In the genomic region with DNA sequence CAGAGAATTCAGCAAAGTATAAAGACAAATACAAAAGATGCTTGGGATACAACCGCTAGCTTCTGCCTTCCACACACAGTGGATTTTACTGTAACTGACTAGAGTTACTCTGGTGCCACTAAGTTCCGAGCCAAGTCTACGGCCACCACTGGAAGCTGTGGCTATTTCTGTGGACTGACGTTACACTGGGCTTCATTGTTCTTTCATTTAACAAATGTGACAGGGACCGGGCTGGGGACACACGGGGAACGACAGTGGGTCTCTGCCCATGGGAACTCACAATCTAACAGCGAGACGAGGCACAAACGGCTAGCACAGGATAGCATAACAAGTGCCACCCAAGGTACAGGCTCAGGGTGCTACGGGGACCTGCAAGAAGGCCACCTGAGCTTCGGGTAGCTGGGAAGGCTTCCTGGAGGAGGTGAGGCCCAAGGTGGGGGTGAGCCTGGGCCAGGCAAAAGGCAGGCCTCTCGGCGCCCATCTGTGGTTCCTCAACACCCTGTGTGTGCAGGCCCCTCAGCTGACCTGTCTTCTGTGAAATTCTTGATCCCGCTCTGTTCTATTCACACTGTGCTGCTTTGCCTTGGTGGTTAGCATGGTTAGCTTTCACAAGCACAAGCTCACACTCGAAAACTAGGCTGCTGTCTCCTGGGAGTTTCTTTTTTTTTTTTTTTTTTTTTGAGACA, we compare ENCODE assay signal across 15 cellular contexts. TPM values are rescaled to one million over a fixed set of nuclear protein-coding genes. Genes with fewer than 3 reads are reported as not detected.
A peak's percentile ranks its signal among the peaks of the same experiment; 100 is the strongest.
DNase-seq lines count a peak whose midpoint lies in the region; ATAC-seq, FAIRE-seq and TF ChIP-seq lines count a peak whose summit lies in the region.
"Had no signal": no experiment of that assay in that cellular context is flagged by ENCODE, and none has a peak within 500 bp of the region (broad histone marks: within the 10 kb centered on the region; RNA-seq: fewer than 3 reads in every experiment).

No MANE protein-coding gene starts in this region.

- 89% methylated on average over 16 of the region's 16 CpGs; no CpG with 5 or more reads in 1 of the 2 experiments for WGBS in H1 (ENCODE audit: extremely low coverage in 1 of 2, insufficient coverage in 1 of 2, insufficient read length in 1 of 2, insufficient replicate concordance in 2 of 2, low coverage in 1 of 2, low lambda C conversion rate in 2 of 2, missing lambda C conversion rate in 1 of 2), 2 experiments

- H3K27ac ChIP-seq in OCI-LY7 (ENCODE audit: low read depth, low read length, poor library complexity, severe bottlenecking): peak overlapping the region; percentile 12
- peak overlapping the region; percentile 15; the same call in 1 of the 2 replicates for H3K27ac ChIP-seq in H1 (ENCODE audit: low read depth, low read length)
- H3K27ac ChIP-seq: thoracic aorta had no signal

- H3K4me1 Mint-ChIP-seq in activated naive CD4-positive, alpha-beta T cell treated with anti-CD3 and anti-CD28 coated beads, Interleukin-2, amount 50 U/mL, for 24 hours: peaks cover 19% of the 10 kb centered on the region
- peaks cover 61 to 95% of the 10 kb centered on the region in 2 donors for H3K4me1 Mint-ChIP-seq in stimulated activated naive B cell treated with anti-CD40 and anti-IgM and Interleukin-4, amounts not matched to agents 10 μg/mL and 1 μg/mL and 100 μg/mL, for 72 hours
- H3K4me1 Mint-ChIP-seq in natural killer cell: peaks cover 9 to 14% of the 10 kb centered on the region in 2 donors

- no peaks in the 10 kb centered on the region for H3K27me3 Mint-ChIP-seq in activated naive CD4-positive, alpha-beta T cell treated with anti-CD3 and anti-CD28 coated beads, Interleukin-2, amount 50 U/mL, for 24 hours
- H3K27me3 Mint-ChIP-seq in stimulated activated naive B cell treated with anti-CD40 and anti-IgM and Interleukin-4, amounts not matched to agents 10 μg/mL and 1 μg/mL and 100 μg/mL, for 72 hours: no peaks in the 10 kb centered on the region
- H3K27me3 Mint-ChIP-seq in natural killer cell (ENCODE audit: low read depth in 2 of 2): no peaks in the 10 kb centered on the region

- no peak overlapping the region for H4K5ac ChIP-seq in H1 (ENCODE audit: insufficient read length, low read depth, low read length)

- H3K4me3 Mint-ChIP-seq in activated naive CD4-positive, alpha-beta T cell treated with anti-CD3 and anti-CD28 coated beads, Interleukin-2, amount 50 U/mL, for 24 hours: no peak overlapping the region
- peak overlapping the region; percentile 39 to 50 for H3K4me3 Mint-ChIP-seq in stimulated activated naive B cell treated with anti-CD40 and anti-IgM and Interleukin-4, amounts not matched to agents 10 μg/mL and 1 μg/mL and 100 μg/mL, for 72 hours
- H3K4me3 Mint-ChIP-seq in natural killer cell: no peak overlapping the region

- H3K9me3 ChIP-seq in OCI-LY7 (ENCODE audit: low read length) (no peaks in the 10 kb centered on the region), H1 (ENCODE audit: insufficient read depth in 2 of 2, low read depth in 1 of 2, low read length in 1 of 2) (no peaks in the 10 kb centered on the region)
- H3K9me3 ChIP-seq: SK-N-SH, thoracic aorta had no signal

- H4K20me1 ChIP-seq in OCI-LY7 (ENCODE audit: insufficient read depth, low read length) (peaks cover 10% of the 10 kb centered on the region; the same call in 1 of the 2 replicates), H1 (replicated peaks in 1 of 2; ENCODE audit: control insufficient read depth in 1 of 2, insufficient read depth in 2 of 2, low read length in 2 of 2) (peaks cover 32 to 34% of the 10 kb centered on the region in 2 experiments)

- peaks cover 7% of the 10 kb centered on the region; the same call in 1 of the 2 replicates for H3K79me1 ChIP-seq in H1 (ENCODE audit: low read depth, low read length)

- no peak overlapping the region for H3K23ac ChIP-seq in H1 (ENCODE audit: insufficient read length)

- H3K27ac Mint-ChIP-seq in activated naive CD4-positive, alpha-beta T cell treated with anti-CD3 and anti-CD28 coated beads, Interleukin-2, amount 50 U/mL, for 24 hours: peak overlapping the region; percentile 72
- H3K27ac Mint-ChIP-seq in stimulated activated naive B cell treated with anti-CD40 and anti-IgM and Interleukin-4, amounts not matched to agents 10 μg/mL and 1 μg/mL and 100 μg/mL, for 72 hours: peak overlapping the region; percentile 94
- H3K27ac Mint-ChIP-seq in natural killer cell: peak overlapping the region in 1 of 2 donors; percentile 24

- no peak overlapping the region for H3K18ac ChIP-seq in H1 (ENCODE audit: extremely low read depth, low read length)

- no peak overlapping the region for H3K4me3 ChIP-seq in OCI-LY7 (ENCODE audit: low read depth, low read length, poor library complexity, severe bottlenecking)
- H3K4me3 ChIP-seq in H1 (ENCODE audit: extremely low read depth in 1 of 4, insufficient read depth in 2 of 4, low read depth in 3 of 4, low read length in 4 of 4): no peak overlapping the region
- H3K4me3 ChIP-seq: lung, thoracic aorta had no signal

- no peak overlapping the region for H4K8ac ChIP-seq in H1 (ENCODE audit: extremely low read depth, insufficient read depth, low read length)

- H3K4ac ChIP-seq in H1 (replicated peaks; ENCODE audit: insufficient read length, low read depth, low read length): no peak overlapping the region

- intact Hi-C loops in OCI-LY7 (cut with micrococcal nuclease; ENCODE audit: unreplicated experiment): no loop called here
- intact Hi-C loops in natural killer cell (cut with micrococcal nuclease): no loop called here

- H3K27me3 ChIP-seq in H1 (replicated peaks in 1 of 4; ENCODE audit: control insufficient read depth in 3 of 4, extremely low read depth in 1 of 4, insufficient read depth in 3 of 4, low read length in 3 of 4): no peaks in the 10 kb centered on the region; a peak in 1 of 7 replicates

- no peak overlapping the region for H2BK20ac ChIP-seq in H1 (ENCODE audit: low read length)

- no peak for TF ChIP-seq POLR2A in H1 (IDR thresholded peaks at IDR 0.05; ENCODE audit: control extremely low read depth in 1 of 2, low read depth in 2 of 2, low read length in 2 of 2)

- FAIRE-seq in H1 (lab: Jason Lieb, UNC): no peak
- FAIRE-seq: small intestine had no signal

- peaks cover 2% of the 10 kb centered on the region for H3K36me3 Mint-ChIP-seq in activated naive CD4-positive, alpha-beta T cell treated with anti-CD3 and anti-CD28 coated beads, Interleukin-2, amount 50 U/mL, for 24 hours
- peaks cover 54 to 63% of the 10 kb centered on the region in 2 donors for H3K36me3 Mint-ChIP-seq in stimulated activated naive B cell treated with anti-CD40 and anti-IgM and Interleukin-4, amounts not matched to agents 10 μg/mL and 1 μg/mL and 100 μg/mL, for 72 hours
- H3K36me3 Mint-ChIP-seq in natural killer cell: no peaks in the 10 kb centered on the region

- H3K9me2 ChIP-seq in OCI-LY7 (ENCODE audit: insufficient read depth, low read length): no peaks in the 10 kb centered on the region
- H3K9me2 ChIP-seq: SK-N-SH had no signal

- no peak overlapping the region for H2BK12ac ChIP-seq in H1 (ENCODE audit: low read depth, low read length)

- TSS peak; percentile 78 for BruUV-seq in OCI-LY7 (replicated peaks; lab: Mats Ljungman, UMichigan)

- H3K9me3 Mint-ChIP-seq in activated naive CD4-positive, alpha-beta T cell treated with anti-CD3 and anti-CD28 coated beads, Interleukin-2, amount 50 U/mL, for 24 hours: no peaks in the 10 kb centered on the region
- H3K9me3 Mint-ChIP-seq in stimulated activated naive B cell treated with anti-CD40 and anti-IgM and Interleukin-4, amounts not matched to agents 10 μg/mL and 1 μg/mL and 100 μg/mL, for 72 hours: no peaks in the 10 kb centered on the region
- H3K9me3 Mint-ChIP-seq in natural killer cell: no peaks in the 10 kb centered on the region

- TF ChIP-seq RAD21 in H1 (IDR thresholded peaks at IDR 0.05 in 1 of 2, conservative IDR thresholded peaks at IDR 0.05 in 1 of 2; ENCODE audit: low read depth in 2 of 2, low read length in 2 of 2): no peak

- no peak for TF ChIP-seq CTCF in OCI-LY7 (conservative IDR thresholded peaks at IDR 0.05; ENCODE audit: low read length)
- TF ChIP-seq CTCF in H1 (IDR thresholded peaks at IDR 0.05; ENCODE audit: control extremely low read depth in 1 of 3, insufficient read depth in 1 of 3, low read depth in 1 of 3, low read length in 3 of 3): no peak
- no peak for TF ChIP-seq CTCF in natural killer cell (IDR thresholded peaks at IDR 0.05)

- no peak overlapping the region for H3K14ac ChIP-seq in H1 (ENCODE audit: insufficient read length)

- H3K79me2 ChIP-seq in OCI-LY7 (ENCODE audit: insufficient read depth, low read depth, low read length) (peaks cover 13% of the 10 kb centered on the region; the same call in 1 of the 2 replicates), H1 (ENCODE audit: control insufficient read depth in 1 of 2, insufficient read depth in 2 of 2, low read length in 2 of 2) (peaks cover 0 to 11% of the 10 kb centered on the region in 2 experiments; a peak in 1 of 4 replicates)

- CTCF ChIA-PET in OCI-LY7 (lab: Charles Lee; ENCODE audit: unreplicated experiment) (no interaction called here), H1 (lab: Charles Lee; ENCODE audit: partially characterized antibody) (interaction anchor here (0.8 to 4.8 kb wide), 5 partner anchors 10 to 331 kb away, joined by 3 to 20 read pairs (median 3); partner anchors contain the start of gene IL4I1)

- H3K4me1 ChIP-seq in OCI-LY7 (ENCODE audit: insufficient read depth, low read length, poor library complexity, severe bottlenecking) (peaks cover 51% of the 10 kb centered on the region), H1 (replicated peaks in 1 of 4; ENCODE audit: control insufficient read depth in 3 of 4, insufficient read depth in 4 of 4, low read length in 3 of 4) (peaks cover 0 to 6% (median 3%) of the 10 kb centered on the region in 4 experiments; a peak in 3 of 7 replicates)

- ATAC-seq in stimulated activated naive B cell treated with anti-CD40 and anti-IgM and Interleukin-4, amounts not matched to agents 10 μg/mL and 1 μg/mL and 100 μg/mL, for 72 hours (replicated peaks): peak; percentile 2 to 5
- ATAC-seq in GM21381 (IDR thresholded peaks at IDR 0.05; ENCODE audit: unreplicated experiment) (no peak), natural killer cell (no peak)

- H2BK120ac ChIP-seq in H1 (replicated peaks; ENCODE audit: low read depth, low read length): no peak overlapping the region

- no peak overlapping the region for H3K9ac ChIP-seq in H1 (replicated peaks in 1 of 4; ENCODE audit: extremely low read depth in 1 of 4, low read depth in 3 of 4, low read length in 3 of 4)
- H3K9ac ChIP-seq: SK-N-SH had no signal

- H4K91ac ChIP-seq in H1 (replicated peaks; ENCODE audit: insufficient read length, low read length): no peak overlapping the region

- no peak overlapping the region; the same call in 1 of the 2 replicates for H2BK5ac ChIP-seq in H1 (ENCODE audit: low read depth, low read length)

- TF ChIP-seq EP300 in H1 (IDR thresholded peaks at IDR 0.05; ENCODE audit: borderline replicate concordance in 1 of 2, low read depth in 2 of 2, low read length in 2 of 2): no peak

- POLR2A ChIA-PET in OCI-LY7 (lab: Charles Lee): interaction anchor here (1.3 kb wide), 1 partner anchor 23 kb away, joined by 3 read pairs; the partner anchor contains the start of gene NUP62
- POLR2A ChIA-PET in H1 (lab: Charles Lee; ENCODE audit: partially characterized antibody): interaction anchor here (0.7 to 19.2 kb wide), 7 partner anchors 10 to 222 kb away, joined by 3 to 373 read pairs (median 4); partner anchors contain the start of genes ATF5, IL4I1 and NUP62

- H3K56ac ChIP-seq in H1 (replicated peaks; ENCODE audit: insufficient read length, low read depth, low read length): no peak overlapping the region

- 0 out of 2 replicates have a peak overlapping the region, but pooled peaks have one; percentile 53 for H2AK5ac ChIP-seq in H1 (ENCODE audit: low read depth, low read length)

- H2BK15ac ChIP-seq in H1 (ENCODE audit: low read length): no peak overlapping the region

- peaks cover 63% of the 10 kb centered on the region for H3K36me3 ChIP-seq in OCI-LY7 (ENCODE audit: insufficient read depth, low read length)
- H3K36me3 ChIP-seq in H1 (ENCODE audit: control insufficient read depth in 2 of 4, insufficient read depth in 4 of 4, low read length in 3 of 4): peaks cover 18 to 41% (median 26%) of the 10 kb centered on the region in 4 experiments; a peak in 7 of 8 replicates

- H2AFZ ChIP-seq in OCI-LY7 (ENCODE audit: low read length): no peak overlapping the region
- H2AFZ ChIP-seq in H1 (ENCODE audit: low read length): no peak overlapping the region

- H3K4me2 ChIP-seq in OCI-LY7 (ENCODE audit: low read length) (peak overlapping the region; percentile 9; the same call in 1 of the 2 replicates), H1 (ENCODE audit: insufficient read depth in 1 of 2, low read depth in 2 of 2, low read length in 2 of 2) (no peak overlapping the region; a peak in 1 of 4 replicates)
- H3K4me2 ChIP-seq: SK-N-SH had no signal

- no peaks in the 10 kb centered on the region for H3K23me2 ChIP-seq in H1 (ENCODE audit: low read depth, low read length)

- no peak for DNase-seq in activated naive CD4-positive, alpha-beta T cell treated with Interleukin-2 at 50 U/mL for 16 hours
- DNase-seq in OCI-LY7 (ENCODE audit: low spot score) (no peak), H1 (ENCODE audit: low read depth in 1 of 2, low spot score in 2 of 2) (no peak), natural killer cell (no peak)
- DNase-seq in stimulated activated naive B cell treated with anti-CD40 and anti-IgM and Interleukin-4, amounts not matched to agents 10 μg/mL and 1 μg/mL and 100 μg/mL, for 72 hours: no peak
- no peak for DNase-seq in stimulated activated CD4-positive, alpha-beta T cell treated with anti-CD3 and anti-CD28 coated beads, Interleukin-2, amount 100 ng/mL, for 24 hours
- DNase-seq: activated CD4-positive, CD25-positive, alpha-beta regulatory T cell treated with anti-CD3 and anti-CD28 coated beads, Interleukin-2, amount 50 U/mL, for 72 hours; NCI-H1105 treated with DMSO at 0.1 percent for 48 hours; NCI-H226; SK-N-SH; small intestine had no signal

RNA-seq across cellular contexts. Expression of gene IL4I1, which starts 10.3 kb away (rescaled TPM):
- 0.25 and 0.39 TPM in 2 replicates for total RNA-seq in OCI-LY7 (2014; rRNA removed; shearing (Covaris generic))
- total RNA-seq in OCI-LY7 (2022): 1.7 and 1.8 TPM in 2 replicates
- 0.67 and 0.76 TPM in 2 replicates for total RNA-seq in H1 (2021; fragmentation: NEBNext Ultra II Directional; extraction: Animal tissue kit (Norgen Biotek cat#: 25700))
- polyA plus RNA-seq in H1 (2011; rRNA removed): 0.30 and 0.41 TPM in 2 replicates
- polyA plus RNA-seq in H1 (2011; cell fraction: cytosol; rRNA removed): 0.37 TPM
- 0.74 TPM for polyA plus RNA-seq in H1 (2011; cell fraction: nucleus; rRNA removed)
- 0.21 to 0.86 TPM (median 0.43 TPM) in 3 of 4 replicates, not detected in the other for polyA plus RNA-seq in H1 (2012, experiment 1 of 2)
- not detected for polyA plus RNA-seq in H1 (2012, experiment 2 of 2)
- 0.36 TPM for polyA plus RNA-seq in H1 (2013, experiment 1 of 2)
- 0.52 TPM for polyA plus RNA-seq in H1 (2013, experiment 2 of 2)
- polyA minus RNA-seq in H1 (2011; rRNA and poly(A)+ RNA removed): 0.15 and 0.54 TPM in 2 replicates
- 0.95 TPM for polyA minus RNA-seq in H1 (2011; cell fraction: cytosol; rRNA and poly(A)+ RNA removed)
- polyA minus RNA-seq in H1 (2011; cell fraction: nucleus; rRNA and poly(A)+ RNA removed): 1.4 TPM
- 1 to 10 TPM; 3.0 to 3.8 (median 3.4) TPM for total RNA-seq in natural killer cell

RNA-seq across cellular contexts. Expression of gene ATF5, which starts 22.0 kb away (rescaled TPM):
- 265 and 268 TPM in 2 replicates for total RNA-seq in OCI-LY7 (2014; rRNA removed; shearing (Covaris generic))
- total RNA-seq in OCI-LY7 (2022) (527 and 597 TPM in 2 replicates), natural killer cell (10 to 100 TPM; 11.7 to 15.4 (median 14.2) TPM)
- 13.1 TPM in 2 replicates for total RNA-seq in H1 (2021; fragmentation: NEBNext Ultra II Directional; extraction: Animal tissue kit (Norgen Biotek cat#: 25700))
- 6.2 and 25.0 TPM in 2 replicates for polyA plus RNA-seq in H1 (2011; rRNA removed)
- 14.2 TPM for polyA plus RNA-seq in H1 (2011; cell fraction: cytosol; rRNA removed)
- 11.7 TPM for polyA plus RNA-seq in H1 (2011; cell fraction: nucleus; rRNA removed)
- polyA plus RNA-seq in H1 (2012, experiment 1 of 2): 8.1 to 13.9 TPM (median 12.5 TPM) in 4 replicates
- polyA plus RNA-seq in H1 (2012, experiment 2 of 2): 11.9 TPM
- 10.9 TPM for polyA plus RNA-seq in H1 (2013, experiment 1 of 2)
- 10.2 TPM for polyA plus RNA-seq in H1 (2013, experiment 2 of 2)
- polyA minus RNA-seq in H1 (2011; rRNA and poly(A)+ RNA removed): 0.83 and 1.7 TPM in 2 replicates
- polyA minus RNA-seq in H1 (2011; cell fraction: cytosol; rRNA and poly(A)+ RNA removed): 4.8 TPM
- 3.0 TPM for polyA minus RNA-seq in H1 (2011; cell fraction: nucleus; rRNA and poly(A)+ RNA removed)

RNA-seq across cellular contexts. Expression of gene NUP62, which starts 22.3 kb away (rescaled TPM):
- 56.3 and 75.6 TPM in 2 replicates for total RNA-seq in OCI-LY7 (2014; rRNA removed; shearing (Covaris generic))
- total RNA-seq in OCI-LY7 (2022) (70.1 and 76.3 TPM in 2 replicates), natural killer cell (10 to 100 TPM; 34.2 to 57.4 (median 40.9) TPM)
- 106 and 107 TPM in 2 replicates for total RNA-seq in H1 (2021; fragmentation: NEBNext Ultra II Directional; extraction: Animal tissue kit (Norgen Biotek cat#: 25700))
- 50.0 and 60.0 TPM in 2 replicates for polyA plus RNA-seq in H1 (2011; rRNA removed)
- 38.7 TPM for polyA plus RNA-seq in H1 (2011; cell fraction: cytosol; rRNA removed)
- 35.8 TPM for polyA plus RNA-seq in H1 (2011; cell fraction: nucleus; rRNA removed)
- 56.0 to 96.8 TPM (median 85.0 TPM) in 4 replicates for polyA plus RNA-seq in H1 (2012, experiment 1 of 2)
- 58.7 TPM for polyA plus RNA-seq in H1 (2012, experiment 2 of 2)
- polyA plus RNA-seq in H1 (2013, experiment 1 of 2): 65.6 TPM
- polyA plus RNA-seq in H1 (2013, experiment 2 of 2): 65.7 TPM
- 24.9 and 28.6 TPM in 2 replicates for polyA minus RNA-seq in H1 (2011; rRNA and poly(A)+ RNA removed)
- 32.0 TPM for polyA minus RNA-seq in H1 (2011; cell fraction: cytosol; rRNA and poly(A)+ RNA removed)
- 29.1 TPM for polyA minus RNA-seq in H1 (2011; cell fraction: nucleus; rRNA and poly(A)+ RNA removed)

RNA-seq across cellular contexts. Expression of gene TBC1D17, which starts 29.5 kb away (rescaled TPM):
- 7.9 and 8.0 TPM in 2 replicates for total RNA-seq in OCI-LY7 (2014; rRNA removed; shearing (Covaris generic))
- total RNA-seq in OCI-LY7 (2022): 24.0 and 31.1 TPM in 2 replicates
- total RNA-seq in H1 (2021; fragmentation: NEBNext Ultra II Directional; extraction: Animal tissue kit (Norgen Biotek cat#: 25700)): 44.9 and 47.6 TPM in 2 replicates
- 30.3 and 53.7 TPM in 2 replicates for polyA plus RNA-seq in H1 (2011; rRNA removed)
- 23.2 TPM for polyA plus RNA-seq in H1 (2011; cell fraction: cytosol; rRNA removed)
- polyA plus RNA-seq in H1 (2011; cell fraction: nucleus; rRNA removed): 73.8 TPM
- 41.7 to 47.2 TPM (median 43.5 TPM) in 4 replicates for polyA plus RNA-seq in H1 (2012, experiment 1 of 2)
- polyA plus RNA-seq in H1 (2012, experiment 2 of 2): 52.8 TPM
- 34.8 TPM for polyA plus RNA-seq in H1 (2013, experiment 1 of 2)
- 35.2 TPM for polyA plus RNA-seq in H1 (2013, experiment 2 of 2)
- polyA minus RNA-seq in H1 (2011; rRNA and poly(A)+ RNA removed): 24.6 and 29.7 TPM in 2 replicates
- 27.0 TPM for polyA minus RNA-seq in H1 (2011; cell fraction: cytosol; rRNA and poly(A)+ RNA removed)
- 27.3 TPM for polyA minus RNA-seq in H1 (2011; cell fraction: nucleus; rRNA and poly(A)+ RNA removed)
- total RNA-seq in natural killer cell: 10 to 100 TPM; 45.8 to 59.7 (median 54.4) TPM

RNA-seq across cellular contexts. Expression of gene AKT1S1, which starts 29.9 kb away (rescaled TPM):
- 7.3 TPM in 2 replicates for total RNA-seq in OCI-LY7 (2014; rRNA removed; shearing (Covaris generic))
- 19.8 and 21.2 TPM in 2 replicates for total RNA-seq in OCI-LY7 (2022)
- 45.9 and 46.7 TPM in 2 replicates for total RNA-seq in H1 (2021; fragmentation: NEBNext Ultra II Directional; extraction: Animal tissue kit (Norgen Biotek cat#: 25700))
- 40.7 and 73.3 TPM in 2 replicates for polyA plus RNA-seq in H1 (2011; rRNA removed)
- 38.3 TPM for polyA plus RNA-seq in H1 (2011; cell fraction: cytosol; rRNA removed)
- 48.5 TPM for polyA plus RNA-seq in H1 (2011; cell fraction: nucleus; rRNA removed)
- polyA plus RNA-seq in H1 (2012, experiment 1 of 2): 33.7 to 44.3 TPM (median 42.7 TPM) in 4 replicates
- polyA plus RNA-seq in H1 (2012, experiment 2 of 2): 47.7 TPM
- polyA plus RNA-seq in H1 (2013, experiment 1 of 2): 52.8 TPM
- polyA plus RNA-seq in H1 (2013, experiment 2 of 2): 54.7 TPM
- polyA minus RNA-seq in H1 (2011; rRNA and poly(A)+ RNA removed): 10.9 and 14.9 TPM in 2 replicates
- polyA minus RNA-seq in H1 (2011; cell fraction: cytosol; rRNA and poly(A)+ RNA removed): 26.5 TPM
- polyA minus RNA-seq in H1 (2011; cell fraction: nucleus; rRNA and poly(A)+ RNA removed): 26.0 TPM
- total RNA-seq in natural killer cell: 10 to 100 TPM; 12.8 to 17.8 (median 16.1) TPM

Comparison
In these comparisons a context has a peak if more than half of its experiments do, and no peak if none do; other contexts are left out.
1. H3K4me3 Mint-ChIP-seq: peak in stimulated activated naive B cell treated with anti-CD40 and anti-IgM and Interleukin-4, amounts not matched to agents 10 μg/mL and 1 μg/mL and 100 μg/mL, for 72 hours (2 of 2); none in activated naive CD4-positive, alpha-beta T cell treated with anti-CD3 and anti-CD28 coated beads, Interleukin-2, amount 50 U/mL, for 24 hours (single experiment) and natural killer cell (single experiment).
2. ATAC-seq: peak in stimulated activated naive B cell treated with anti-CD40 and anti-IgM and Interleukin-4, amounts not matched to agents 10 μg/mL and 1 μg/mL and 100 μg/mL, for 72 hours (2 of 2); none in GM21381 (single experiment) and natural killer cell (0 of 3).
3. RNA of gene ATF5, which starts 22.0 kb away (total RNA-seq): 265 to 597 TPM in OCI-LY7; 11.7 to 15.4 TPM in natural killer cell and 13.1 TPM in H1; every median in the first group is over 10 times any median in the second.